In genomic region chr2:108787209-108787558, GRCh38 we compare ENCODE assay signal across 8 cellular contexts. TPM values are rescaled to one million over a fixed set of nuclear protein-coding genes. Genes with fewer than 3 reads are reported as not detected.
DNase-seq lines count a peak whose midpoint lies in the region; ATAC-seq and TF ChIP-seq lines count a peak whose summit lies in the region.

No MANE protein-coding gene starts in this region.

- H3K27ac Mint-ChIP-seq in IgD-negative memory B cell (peak overlapping the region in 2 of 3 donors; percentile 63 to 73), chondrocyte (ENCODE audit: unreplicated experiment) (peak overlapping the region; percentile 49)
- peak overlapping the region; percentile 74 to 99 (median 82) for H3K27ac Mint-ChIP-seq in naive thymus-derived CD8-positive, alpha-beta T cell

- no peak for TF ChIP-seq CTCF in AG10803 (conservative IDR thresholded peaks at IDR 0.05; ENCODE audit: low read length)
- TF ChIP-seq CTCF in chondrocyte (IDR thresholded peaks at IDR 0.05), result no peak

- POLR2A ChIA-PET in naive thymus-derived CD8-positive, alpha-beta T cell (lab: Charles Lee), result no interaction called here

- H3K36me3 Mint-ChIP-seq in IgD-negative memory B cell (peaks cover 6% of the 10 kb centered on the region), chondrocyte (ENCODE audit: low read depth) (peaks cover 10% of the 10 kb centered on the region)
- H3K36me3 Mint-ChIP-seq in naive thymus-derived CD8-positive, alpha-beta T cell, result peaks cover 4 to 34% (median 8%) of the 10 kb centered on the region in 3 donors

- no peaks in the 10 kb centered on the region for H3K27me3 Mint-ChIP-seq in IgD-negative memory B cell
- H3K27me3 Mint-ChIP-seq in chondrocyte (ENCODE audit: low read depth), result no peaks in the 10 kb centered on the region
- H3K27me3 Mint-ChIP-seq in naive thymus-derived CD8-positive, alpha-beta T cell, result no peaks in the 10 kb centered on the region

- H3K9me3 Mint-ChIP-seq in IgD-negative memory B cell, result no peaks in the 10 kb centered on the region
- H3K9me3 Mint-ChIP-seq in chondrocyte (ENCODE audit: low read depth), result no peaks in the 10 kb centered on the region
- no peaks in the 10 kb centered on the region for H3K9me3 Mint-ChIP-seq in naive thymus-derived CD8-positive, alpha-beta T cell

- DNase-seq in AG10803 (ENCODE audit: low read depth), result no peak
- DNase-seq in chondrocyte (ENCODE audit: low spot score), result no peak
- DNase-seq in naive thymus-derived CD8-positive, alpha-beta T cell, result no peak
- no peak for DNase-seq in stimulated activated CD4-positive, alpha-beta T cell treated with anti-CD3 and anti-CD28 coated beads, Interleukin-4, amount 100 ng/mL, for 24 hours

- H3K4me1 Mint-ChIP-seq in IgD-negative memory B cell (peaks cover 8 to 17% (median 11%) of the 10 kb centered on the region in 3 donors), chondrocyte (ENCODE audit: low read depth) (peaks cover 15% of the 10 kb centered on the region)
- H3K4me1 Mint-ChIP-seq in naive thymus-derived CD8-positive, alpha-beta T cell, result peaks cover 6 to 25% (median 11%) of the 10 kb centered on the region in 4 donors

- peak overlapping the region; percentile 77 for H3K4me3 ChIP-seq in AG10803 (ENCODE audit: low read length)

- no peak for ATAC-seq in naive thymus-derived CD8-positive, alpha-beta T cell
- ATAC-seq in HG03571 (IDR thresholded peaks at IDR 0.05; ENCODE audit: unreplicated experiment), result no peak
- no peak for ATAC-seq in HG02938 (IDR thresholded peaks at IDR 0.05; ENCODE audit: unreplicated experiment)
- ATAC-seq in GM21786 (IDR thresholded peaks at IDR 0.05; ENCODE audit: unreplicated experiment), result no peak

- peak overlapping the region; percentile 89 to 99 (median 93) for H3K4me3 Mint-ChIP-seq in IgD-negative memory B cell
- H3K4me3 Mint-ChIP-seq in chondrocyte (ENCODE audit: unreplicated experiment), result peak overlapping the region; percentile 68
- peak overlapping the region; percentile 77 to 95 (median 88) for H3K4me3 Mint-ChIP-seq in naive thymus-derived CD8-positive, alpha-beta T cell

RNA-seq across cellular contexts. Expression of gene CCDC138, which starts 0.6 kb away (rescaled TPM):
- polyA plus RNA-seq in IgD-negative memory B cell, result 8.6 TPM
- 2.9 to 5.9 TPM (median 4.1 TPM) in 3 replicates for total RNA-seq in chondrocyte
- 10 to 100 TPM in 1 of 2 experiments, 1 to 10 TPM in 1; 8.5 to 10.4 TPM for total RNA-seq in naive thymus-derived CD8-positive, alpha-beta T cell
- polyA plus RNA-seq in naive thymus-derived CD8-positive, alpha-beta T cell, result 1 to 10 TPM; 5.9 to 7.5 (median 6.5) TPM
